1 cellular context compared by ENCODE assay signal in genomic region chr5:173268750-173269580, GRCh38.
TF ChIP-seq lines count a peak whose summit lies in the region.

No MANE protein-coding gene starts in this region.

TF ChIP-seq in H1, 55 proteins besides CTCF, POLR2A, EP300 and RAD21:
- TF ChIP-seq E2F6 (IDR thresholded peaks at IDR 0.05), result no peak
- no peak for TF ChIP-seq NRF1 (IDR thresholded peaks at IDR 0.05; ENCODE audit: low read depth, low read length)
- TF ChIP-seq EGR1 (IDR thresholded peaks at IDR 0.05; ENCODE audit: borderline replicate concordance, low read depth, low read length), result no peak
- TF ChIP-seq MAFK (IDR thresholded peaks at IDR 0.05; ENCODE audit: low read depth, low read length), result no peak
- no peak for TF ChIP-seq CHD1 (IDR thresholded peaks at IDR 0.05; ENCODE audit: low read depth, low read length)
- TF ChIP-seq TAF7 (optimal IDR thresholded peaks at IDR 0.05; ENCODE audit: borderline replicate concordance, low read depth, low read length), result no peak
- no peak for TF ChIP-seq SAP30 (IDR thresholded peaks at IDR 0.05; ENCODE audit: insufficient read depth, insufficient replicate concordance, low read length)
- TF ChIP-seq KDM5A (IDR thresholded peaks at IDR 0.05; ENCODE audit: low read length), result no peak
- TF ChIP-seq MAX (IDR thresholded peaks at IDR 0.05), result no peak
- TF ChIP-seq PHF8 (conservative IDR thresholded peaks at IDR 0.05; ENCODE audit: low read depth, low read length), result no peak
- no peak for TF ChIP-seq TCF12 (IDR thresholded peaks at IDR 0.05; ENCODE audit: low read depth, low read length)
- TF ChIP-seq CHD7 (IDR thresholded peaks at IDR 0.05; ENCODE audit: insufficient replicate concordance, low read length), result no peak
- TF ChIP-seq RFX5 (IDR thresholded peaks at IDR 0.05; ENCODE audit: borderline replicate concordance, low read depth, low read length), result no peak
- TF ChIP-seq CTBP2 (IDR thresholded peaks at IDR 0.05; ENCODE audit: borderline replicate concordance, insufficient read depth, insufficient read length, low read length), result no peak
- TF ChIP-seq BACH1 (IDR thresholded peaks at IDR 0.05; ENCODE audit: low read length), result no peak
- no peak for TF ChIP-seq GABPA (IDR thresholded peaks at IDR 0.05; ENCODE audit: borderline replicate concordance, insufficient read depth, low read length)
- no peak for TF ChIP-seq KDM1A (IDR thresholded peaks at IDR 0.05; ENCODE audit: borderline replicate concordance, low read length)
- TF ChIP-seq BCL11A (IDR thresholded peaks at IDR 0.05; ENCODE audit: low read depth in 2 of 2, low read length in 2 of 2), result no peak
- TF ChIP-seq ATF3 (IDR thresholded peaks at IDR 0.05; ENCODE audit: insufficient read depth, low read depth, low read length), result no peak
TF ChIP-seq in H1: peak in this region for 0.
